ENCODE assay signal across 1 cellular context in the genomic region with DNA sequence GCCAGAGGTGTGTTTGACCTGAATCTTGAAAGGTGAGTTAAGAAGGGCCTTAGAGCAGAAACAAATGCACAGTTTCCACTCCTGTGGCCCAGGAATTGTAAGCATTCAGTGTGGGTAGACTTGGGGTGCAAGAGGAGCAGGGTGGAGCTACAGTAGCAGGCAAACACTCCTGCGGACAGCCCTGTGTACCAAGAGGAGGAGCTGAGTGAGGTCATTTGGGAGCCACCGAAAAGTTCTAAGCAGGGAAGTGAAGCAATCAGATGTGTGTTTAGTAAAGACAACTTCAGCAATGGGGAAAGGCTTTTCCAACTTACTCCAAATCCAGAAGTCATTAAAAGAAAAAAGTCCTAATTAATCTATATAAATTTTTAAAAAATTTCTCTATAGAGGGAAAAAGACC.
A peak's percentile ranks its signal among the peaks of the same experiment; 100 is the strongest.
TF ChIP-seq lines count a peak whose summit lies in the region.

No MANE protein-coding gene starts in this region.

TF ChIP-seq in HepG2, 621 proteins besides CTCF, POLR2A, EP300 and RAD21 (continued from another document):
- TF ChIP-seq, protein P1, sequence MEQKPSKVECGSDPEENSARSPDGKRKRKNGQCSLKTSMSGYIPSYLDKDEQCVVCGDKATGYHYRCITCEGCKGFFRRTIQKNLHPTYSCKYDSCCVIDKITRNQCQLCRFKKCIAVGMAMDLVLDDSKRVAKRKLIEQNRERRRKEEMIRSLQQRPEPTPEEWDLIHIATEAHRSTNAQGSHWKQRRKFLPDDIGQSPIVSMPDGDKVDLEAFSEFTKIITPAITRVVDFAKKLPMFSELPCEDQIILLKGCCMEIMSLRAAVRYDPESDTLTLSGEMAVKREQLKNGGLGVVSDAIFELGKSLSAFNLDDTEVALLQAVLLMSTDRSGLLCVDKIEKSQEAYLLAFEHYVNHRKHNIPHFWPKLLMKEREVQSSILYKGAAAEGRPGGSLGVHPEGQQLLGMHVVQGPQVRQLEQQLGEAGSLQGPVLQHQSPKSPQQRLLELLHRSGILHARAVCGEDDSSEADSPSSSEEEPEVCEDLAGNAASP (CRISPR knock-in tag; IDR thresholded peaks at IDR 0.05; ENCODE audit: borderline replicate concordance), result no peak
- TF ChIP-seq CEBPG (CRISPR knock-in tag; IDR thresholded peaks at IDR 0.05) (peak; percentile 90), MTF2 (CRISPR knock-in tag; IDR thresholded peaks at IDR 0.05; ENCODE audit: borderline replicate concordance) (no peak), CCDC6 (CRISPR knock-in tag; IDR thresholded peaks at IDR 0.05) (no peak)
- TF ChIP-seq, protein P2, sequence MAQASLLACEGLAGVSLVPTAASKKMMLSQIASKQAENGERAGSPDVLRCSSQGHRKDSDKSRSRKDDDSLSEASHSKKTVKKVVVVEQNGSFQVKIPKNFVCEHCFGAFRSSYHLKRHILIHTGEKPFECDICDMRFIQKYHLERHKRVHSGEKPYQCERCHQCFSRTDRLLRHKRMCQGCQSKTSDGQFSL (CRISPR knock-in tag; IDR thresholded peaks at IDR 0.05), result no peak
TF ChIP-seq in HepG2: peak in this region for 17.
